In the genomic region with DNA sequence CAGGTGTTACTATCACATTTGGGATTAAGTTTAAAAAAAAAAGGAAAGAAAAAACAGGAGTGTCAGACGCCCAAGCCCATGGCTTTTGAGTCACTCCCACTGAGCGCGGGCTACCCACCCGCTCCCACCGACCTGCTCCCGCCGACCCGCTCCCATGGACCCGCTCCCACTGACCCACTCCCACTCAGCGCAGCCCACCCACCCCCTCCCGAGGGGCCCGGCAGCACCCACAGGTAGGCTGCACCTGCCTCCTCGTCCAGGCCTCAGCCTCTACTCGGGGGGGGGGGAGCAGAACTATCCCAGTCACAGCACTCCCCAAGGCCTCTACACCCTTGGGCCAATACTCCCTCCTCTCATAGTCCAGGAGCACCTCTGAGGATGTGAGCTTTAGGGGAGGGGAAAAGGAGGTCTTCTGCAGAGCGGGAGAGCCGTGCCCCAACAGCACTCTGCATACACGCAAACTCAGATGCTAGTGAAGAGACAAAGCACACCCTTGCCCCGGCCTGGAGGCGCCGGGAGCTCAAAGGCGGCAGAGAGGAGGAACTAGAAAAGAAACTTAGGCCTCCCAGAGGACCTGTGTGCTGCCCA, we compare ENCODE assay signal across 10 cellular contexts. TPM values are rescaled to one million over a fixed set of nuclear protein-coding genes. Genes with fewer than 3 reads are reported as not detected.
DNase-seq lines count a peak whose midpoint lies in the region; ATAC-seq, FAIRE-seq and TF ChIP-seq lines count a peak whose summit lies in the region.
"Had no signal": no experiment of that assay in that cellular context is flagged by ENCODE, and none has a peak within 500 bp of the region (broad histone marks: within the 10 kb centered on the region; RNA-seq: fewer than 3 reads in every experiment).

No MANE protein-coding gene starts in this region.

- FAIRE-seq in K562 (lab: Jason Lieb, UNC) = no peak

- 59% methylated on average over 4 of the region's 21 CpGs for WGBS in K562 (ENCODE audit: insufficient coverage, low coverage, missing lambda C conversion rate)

- H3K79me2 ChIP-seq in K562 (ENCODE audit: control insufficient read depth, insufficient read depth, low read length) = peaks cover 85% of the 10 kb centered on the region

- H3K9me1 ChIP-seq in K562 (ENCODE audit: control insufficient read depth, insufficient read depth, low read length) = peaks cover 5% of the 10 kb centered on the region

- peaks cover 25% of the 10 kb centered on the region for H3K36me3 Mint-ChIP-seq in stimulated activated naive CD8-positive, alpha-beta T cell treated with anti-CD3 and anti-CD28 coated beads, Interleukin-15, Interleukin-2, amounts not matched to agents 100 ng/mL and 50 ng/mL, for 24 hours (ENCODE audit: low read depth)
- H3K36me3 Mint-ChIP-seq in naive B cell = no peaks in the 10 kb centered on the region

- intact Hi-C loops in K562 (cut with micrococcal nuclease) (no loop called here), vagina (cut with DNase I) (no loop called here)

- TF ChIP-seq RAD21 in K562 (CRISPR knock-in tag; conservative IDR thresholded peaks at IDR 0.05 in 1 of 2, IDR thresholded peaks at IDR 0.05 in 1 of 2) = no peak

- H3K27me3 Mint-ChIP-seq in stimulated activated naive CD8-positive, alpha-beta T cell treated with anti-CD3 and anti-CD28 coated beads, Interleukin-15, Interleukin-2, amounts not matched to agents 100 ng/mL and 50 ng/mL, for 24 hours = no peaks in the 10 kb centered on the region
- no peaks in the 10 kb centered on the region for H3K27me3 Mint-ChIP-seq in naive B cell

- in situ Hi-C loops in K562 (cut with MboI) = no loop called here

- no peak for ATAC-seq in stimulated activated naive CD8-positive, alpha-beta T cell treated with anti-CD3 and anti-CD28 coated beads, Interleukin-15, Interleukin-2, amounts not matched to agents 100 U/mL and 50 U/mL, for 24 hours
- ATAC-seq in K562 (no peak), naive B cell (ENCODE audit: low read depth in 2 of 2) (no peak), HG03460 (IDR thresholded peaks at IDR 0.05; ENCODE audit: unreplicated experiment) (no peak), HG03139 (IDR thresholded peaks at IDR 0.05; ENCODE audit: unreplicated experiment) (no peak)

- peak overlapping the region; percentile 96 for H3K4me2 ChIP-seq in K562 (ENCODE audit: insufficient read depth, low read length)

- H3K9me3 ChIP-seq in K562 (replicated peaks; ENCODE audit: control insufficient read depth, insufficient read depth, low read depth, low read length) (no peaks in the 10 kb centered on the region), vagina (no peaks in the 10 kb centered on the region)

- H3K4me3 ChIP-seq in K562 (peak overlapping the region; percentile 70; the same call in 1 of the 2 replicates), vagina (peak overlapping the region in 1 of 2 donors; percentile 77)

- H3K36me3 ChIP-seq in K562 (ENCODE audit: control insufficient read depth, insufficient read depth, low read length) (peaks cover 55% of the 10 kb centered on the region; the same call in 1 of the 3 replicates), vagina (peaks cover 0 to 6% of the 10 kb centered on the region in 2 donors)

- H3K4me1 ChIP-seq in K562 (replicated peaks in 1 of 2; ENCODE audit: control insufficient read depth in 2 of 2, insufficient read depth in 2 of 2, low read length in 2 of 2) (peaks cover 16 to 58% of the 10 kb centered on the region in 2 experiments; a peak in 4 of 5 replicates), vagina (peaks cover 63% of the 10 kb centered on the region)

- peak overlapping the region; percentile 97 for H3K4me3 Mint-ChIP-seq in stimulated activated naive CD8-positive, alpha-beta T cell treated with anti-CD3 and anti-CD28 coated beads, Interleukin-15, Interleukin-2, amounts not matched to agents 100 ng/mL and 50 ng/mL, for 24 hours
- peak overlapping the region in 6 of 8 donors; percentile 22 to 91 (median 66) for H3K4me3 Mint-ChIP-seq in naive B cell

- H3K9ac ChIP-seq in K562 (ENCODE audit: insufficient read depth in 1 of 2, low read depth in 2 of 2, low read length in 2 of 2) = peak overlapping the region in 1 of 2 experiments; percentile 99; a peak in 3 of 4 replicates

- CTCF ChIA-PET in K562 (lab: Yijun Ruan, JAX; ENCODE audit: low intra/inter-chr PET ratio) = no interaction called here

- no peak for TF ChIP-seq EP300 in K562 (IDR thresholded peaks at IDR 0.05; ENCODE audit: low read length)

- no peak for TF ChIP-seq POLR2A in K562 (conservative IDR thresholded peaks at IDR 0.05)
- no peak for TF ChIP-seq POLR2A in vagina (IDR thresholded peaks at IDR 0.05)

- H3K27ac ChIP-seq in K562 (ENCODE audit: extremely low read depth, low read depth, low read length) (no peak overlapping the region), vagina (peak overlapping the region; percentile 80)

- DNase-seq in stimulated activated naive CD8-positive, alpha-beta T cell treated with anti-CD3 and anti-CD28 coated beads, Interleukin-15, Interleukin-2, amounts not matched to agents 100 U/mL and 50 U/mL, for 24 hours = no peak
- DNase-seq in K562 (ENCODE audit: extremely low read depth in 1 of 4, low spot score in 3 of 4) (no peak), naive B cell (no peak), vagina (ENCODE audit: extremely low spot score in 2 of 2) (no peak)
- DNase-seq in central memory CD4-positive, alpha-beta T cell = no peak

- peaks cover 46% of the 10 kb centered on the region for H3K4me1 Mint-ChIP-seq in stimulated activated naive CD8-positive, alpha-beta T cell treated with anti-CD3 and anti-CD28 coated beads, Interleukin-15, Interleukin-2, amounts not matched to agents 100 ng/mL and 50 ng/mL, for 24 hours (ENCODE audit: low read depth)
- H3K4me1 Mint-ChIP-seq in naive B cell = peaks cover 44 to 62% (median 50%) of the 10 kb centered on the region in 3 donors

- H4K20me1 ChIP-seq in K562 (replicated peaks; ENCODE audit: control insufficient read depth, insufficient read depth, low read length) = peaks cover 20% of the 10 kb centered on the region

- H3K27ac Mint-ChIP-seq in stimulated activated naive CD8-positive, alpha-beta T cell treated with anti-CD3 and anti-CD28 coated beads, Interleukin-15, Interleukin-2, amounts not matched to agents 100 ng/mL and 50 ng/mL, for 24 hours = peak overlapping the region; percentile 71
- peak overlapping the region in 3 of 6 donors; percentile 47 to 82 (median 75) for H3K27ac Mint-ChIP-seq in naive B cell
- H3K27ac Mint-ChIP-seq: progenitor cell of endocrine pancreas had no signal

- POLR2A ChIA-PET in K562 (lab: Yijun Ruan, JAX) = interaction anchor here (1.5 kb wide), 1 partner anchor 12 kb away, joined by 4 read pairs; no protein-coding TSS in a partner anchor

- no peaks in the 10 kb centered on the region for H3K9me3 Mint-ChIP-seq in stimulated activated naive CD8-positive, alpha-beta T cell treated with anti-CD3 and anti-CD28 coated beads, Interleukin-15, Interleukin-2, amounts not matched to agents 100 ng/mL and 50 ng/mL, for 24 hours
- H3K9me3 Mint-ChIP-seq in naive B cell = no peaks in the 10 kb centered on the region

- BruUV-seq in K562 (replicated peaks; lab: Mats Ljungman, UMichigan) = no TSS peak

- no peak for TF ChIP-seq CTCF in K562 (IDR thresholded peaks at IDR 0.05 in 2 of 3, conservative IDR thresholded peaks at IDR 0.05 in 1 of 3; ENCODE audit: insufficient read depth in 2 of 3, low read depth in 1 of 3, low read length in 3 of 3)
- TF ChIP-seq CTCF in vagina (IDR thresholded peaks at IDR 0.05) = no peak

- H3K27me3 ChIP-seq in K562 (ENCODE audit: control insufficient read depth in 2 of 2, insufficient read depth in 2 of 2, low read length in 2 of 2) = no peaks in the 10 kb centered on the region
- no peaks in the 10 kb centered on the region for H3K27me3 ChIP-seq in vagina

- no peak overlapping the region for H2AFZ ChIP-seq in K562 (ENCODE audit: low read depth, low read length)

RNA-seq across cellular contexts. Expression of a gene that starts 2.9 kb away (rescaled TPM):
- total RNA-seq in K562 (2011; cell fraction: chromatin; rRNA removed; ENCODE audit: low replicate concordance) = 95.4 and 344 TPM in 2 replicates
- total RNA-seq in K562 (2011; cell fraction: nucleolus; rRNA removed) = 211 and 238 TPM in 2 replicates
- total RNA-seq in K562 (2011; cell fraction: nucleoplasm; rRNA removed) = 98.1 and 116 TPM in 2 replicates
- 63.0 and 94.0 TPM in 2 replicates for total RNA-seq in K562 (2014; rRNA removed)
- total RNA-seq in K562 (2014; rRNA removed; fragmentation: Illumina TruSeq; extraction: Trizol) = 13.7 and 21.2 TPM in 2 replicates
- 33.2 and 34.8 TPM in 2 replicates for total RNA-seq in K562 (2015; rRNA removed; fragmentation: Illumina TruSeq; extraction: Trizol)
- total RNA-seq in K562 (2021) = 126 and 140 TPM in 2 replicates
- 15.3 and 40.1 TPM in 2 replicates for polyA plus RNA-seq in K562 (2011; rRNA removed)
- 15.5 and 39.0 TPM in 2 replicates for polyA plus RNA-seq in K562 (2011; cell fraction: cytosol; rRNA removed)
- polyA plus RNA-seq in K562 (2011; cell fraction: nucleus; rRNA removed) = 204 and 334 TPM in 2 replicates
- polyA plus RNA-seq in K562 (2012) = 52.7 and 74.7 TPM in 2 replicates
- polyA plus RNA-seq in K562 (2014; fragmentation: Illumina TruSeq; extraction: Trizol) = 71.2 and 88.2 TPM in 2 replicates
- polyA plus RNA-seq in K562 (2014; fragmentation: Nextera tagmentation; extraction: Ambion mirVana) = under 1 TPM; 0.21 to 0.25 TPM
- 72.8 and 73.4 TPM in 2 replicates for polyA plus RNA-seq in K562 (2014; rRNA removed)
- polyA minus RNA-seq in K562 (2011; rRNA and poly(A)+ RNA removed) = 12.6 and 14.7 TPM in 2 replicates
- polyA minus RNA-seq in K562 (2011; cell fraction: cytosol; rRNA and poly(A)+ RNA removed) = 49.7 and 59.2 TPM in 2 replicates
- polyA minus RNA-seq in K562 (2011; cell fraction: nucleus; rRNA and poly(A)+ RNA removed) = 57.4 and 59.4 TPM in 2 replicates
- polyA plus RNA-seq in naive B cell (ENCODE audit: low read depth in 6 of 6) = 10 to 100 TPM in 1 of 6 donors, 1 to 10 TPM in 5; 3.4 to 14.2 (median 5.3) TPM
- 52.3 TPM for total RNA-seq in vagina

RNA-seq across cellular contexts. Expression of a gene that starts 40.8 kb away (rescaled TPM):
- not detected in 2 replicates for total RNA-seq in K562 (2011; cell fraction: chromatin; rRNA removed; ENCODE audit: low replicate concordance)
- total RNA-seq in K562 (2011; cell fraction: nucleolus; rRNA removed) = 0.13 TPM in 1 of 2 replicates, not detected in the other
- total RNA-seq in K562 (2011; cell fraction: nucleoplasm; rRNA removed) = not detected in 2 replicates
- not detected in 2 replicates for total RNA-seq in K562 (2014; rRNA removed)
- total RNA-seq in K562 (2014; rRNA removed; fragmentation: Illumina TruSeq; extraction: Trizol) = not detected in 2 replicates
- total RNA-seq in K562 (2015; rRNA removed; fragmentation: Illumina TruSeq; extraction: Trizol) = not detected in 2 replicates
- not detected in 2 replicates for total RNA-seq in K562 (2021)
- polyA plus RNA-seq in K562 (2011; rRNA removed) = not detected in 2 replicates
- not detected in 2 replicates for polyA plus RNA-seq in K562 (2011; cell fraction: cytosol; rRNA removed)
- polyA plus RNA-seq in K562 (2011; cell fraction: nucleus; rRNA removed) = not detected in 2 replicates
- polyA plus RNA-seq in K562 (2012) = not detected in 2 replicates
- not detected in 2 replicates for polyA plus RNA-seq in K562 (2014; fragmentation: Illumina TruSeq; extraction: Trizol)
- not detected for polyA plus RNA-seq in K562 (2014; fragmentation: Nextera tagmentation; extraction: Ambion mirVana)
- not detected in 2 replicates for polyA plus RNA-seq in K562 (2014; rRNA removed)
- polyA minus RNA-seq in K562 (2011; rRNA and poly(A)+ RNA removed) = not detected in 2 replicates
- polyA minus RNA-seq in K562 (2011; cell fraction: cytosol; rRNA and poly(A)+ RNA removed) = not detected in 2 replicates
- polyA minus RNA-seq in K562 (2011; cell fraction: nucleus; rRNA and poly(A)+ RNA removed) = not detected in 2 replicates
- polyA plus RNA-seq in naive B cell (ENCODE audit: low read depth in 6 of 6) = not detected
- 0.25 TPM for total RNA-seq in vagina
- total RNA-seq: fibroblast of villous mesenchyme had no signal
